Comparison of ENCODE assay signal across 14 cellular contexts in the genomic region with DNA sequence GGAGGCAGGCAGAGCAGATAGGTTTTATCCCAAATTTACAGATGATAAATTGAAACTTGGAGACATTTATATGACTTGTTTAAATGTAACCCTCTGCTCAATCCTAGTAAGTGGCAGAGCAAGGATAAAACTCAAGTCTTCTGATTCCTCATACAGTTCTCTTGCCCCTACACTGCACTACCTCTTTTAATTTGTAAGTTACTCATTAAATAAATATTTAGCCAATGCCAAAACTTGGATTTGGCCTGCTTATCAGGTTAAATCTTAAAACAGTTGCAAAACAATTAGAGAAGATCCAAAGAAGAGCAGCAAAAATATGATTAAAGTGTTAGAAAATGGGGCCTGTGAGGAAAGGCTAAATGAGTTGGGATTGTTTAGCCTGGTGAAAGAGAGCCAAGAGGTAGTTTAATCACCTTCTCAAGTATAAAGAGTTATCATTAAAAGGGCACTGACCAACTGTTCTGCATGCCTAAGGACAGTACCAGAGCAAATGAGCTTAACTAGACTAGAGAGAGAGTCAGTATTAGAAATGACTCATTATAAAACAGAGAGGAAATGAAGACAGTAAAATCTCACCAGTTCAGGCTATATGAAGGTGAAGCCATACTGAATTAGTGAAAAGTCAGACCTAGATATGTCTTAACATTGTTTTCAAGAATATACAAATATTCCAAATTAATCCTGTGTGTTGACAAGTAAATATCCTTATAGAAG.
DNase-seq lines count a peak whose midpoint lies in the region; ATAC-seq and TF ChIP-seq lines count a peak whose summit lies in the region.
"Had no signal": no experiment of that assay in that cellular context is flagged by ENCODE, and none has a peak within 500 bp of the region (broad histone marks: within the 10 kb centered on the region; RNA-seq: fewer than 3 reads in every experiment).

No MANE protein-coding gene starts in this region.

- peak; percentile 25 for DNase-seq in HFFc6
- DNase-seq in retina, result no peak
- DNase-seq in C1 segment of cervical spinal cord (lab: John Stamatoyannopoulos, UW), result no peak
- DNase-seq in effector CD8-positive, alpha-beta T cell (lab: John Stamatoyannopoulos, UW), result no peak
- no peak for DNase-seq in mesothelial cell of epicardium (ENCODE audit: low spot score in 2 of 2, unreplicated experiment in 2 of 2)
- DNase-seq: dermis blood vessel endothelial cell; NCI-H2081; occipital lobe; stimulated activated naive CD8-positive, alpha-beta T cell treated with anti-CD3 and anti-CD28 coated beads, Interleukin-15, Interleukin-2, amounts not matched to agents 100 U/mL and 50 U/mL, for 24 hours had no signal

- TF ChIP-seq CTCF in 22Rv1 (IDR thresholded peaks at IDR 0.05) (no peak), HFFc6 (IDR thresholded peaks at IDR 0.05) (no peak), mesothelial cell of epicardium (IDR thresholded peaks at IDR 0.05; ENCODE audit: unreplicated experiment) (no peak)

- H3K27me3 Mint-ChIP-seq in HFFc6 (ENCODE audit: insufficient read depth) (no peaks in the 10 kb centered on the region), mesothelial cell of epicardium (ENCODE audit: low read depth) (peaks cover 3% of the 10 kb centered on the region)

- H3K36me3 Mint-ChIP-seq in HFFc6 (ENCODE audit: low read depth), result peaks cover 8% of the 10 kb centered on the region
- no peaks in the 10 kb centered on the region for H3K36me3 Mint-ChIP-seq in mesothelial cell of epicardium

- H3K4me3 Mint-ChIP-seq in HFFc6 (no peak overlapping the region), mesothelial cell of epicardium (no peak overlapping the region)
- H3K4me3 Mint-ChIP-seq: GM23338 had no signal

- H3K4me1 Mint-ChIP-seq in HFFc6 (ENCODE audit: low read depth) (peaks cover 22% of the 10 kb centered on the region), mesothelial cell of epicardium (no peaks in the 10 kb centered on the region)
- H3K4me1 Mint-ChIP-seq: GM23338 had no signal

- ATAC-seq in GM19023 (IDR thresholded peaks at IDR 0.05; ENCODE audit: unreplicated experiment), result peak; percentile 72
- ATAC-seq in HG03196 (IDR thresholded peaks at IDR 0.05; ENCODE audit: unreplicated experiment), result peak; percentile 83
- ATAC-seq: GM23338; K562; stimulated activated naive CD8-positive, alpha-beta T cell treated with anti-CD3 and anti-CD28 coated beads, Interleukin-15, Interleukin-2, amounts not matched to agents 100 U/mL and 50 U/mL, for 24 hours had no signal

- H3K27ac Mint-ChIP-seq in HFFc6, result peak overlapping the region; percentile 60
- H3K27ac Mint-ChIP-seq in mesothelial cell of epicardium, result no peak overlapping the region
- H3K27ac Mint-ChIP-seq: GM23338 had no signal

- H3K9me3 Mint-ChIP-seq in HFFc6, result no peaks in the 10 kb centered on the region
- peaks cover 3% of the 10 kb centered on the region for H3K9me3 Mint-ChIP-seq in mesothelial cell of epicardium
- H3K9me3 Mint-ChIP-seq: GM23338 had no signal

- peak overlapping the region; percentile 23; the same call in 1 of the 2 replicates for H3K27ac ChIP-seq in 22Rv1
